ENCODE assay signal across 4 cellular contexts in genomic region chr11:4237771-4238170, GRCh38.
A peak's percentile ranks its signal among the peaks of the same experiment; 100 is the strongest.
DNase-seq lines count a peak whose midpoint lies in the region; ATAC-seq, FAIRE-seq and TF ChIP-seq lines count a peak whose summit lies in the region.
"Not testable (repeated sequence)": the region's sequence is repeated elsewhere in the genome, so short reads cannot be mapped to it uniquely, and the experiment has no call there.

No MANE protein-coding gene starts in this region.

- not testable (repeated sequence) for ATAC-seq in Right ventricle myocardium inferior

- DNase-seq in Daoy (ENCODE audit: low read depth) (peak; percentile 2), NCI-H748 (lab: John Stamatoyannopoulos, UW; ENCODE audit: unreplicated experiment) (peak; percentile 26), Right ventricle myocardium inferior (ENCODE audit: missing footprints) (peak; percentile 62), kidney (peak; percentile 42)

- H3K4me1 ChIP-seq in kidney (ENCODE audit: control insufficient read depth in 1 of 2, insufficient read depth in 1 of 2, low read depth in 1 of 2, low read length in 2 of 2): not testable (repeated sequence)

- H3K9me3 ChIP-seq in kidney (ENCODE audit: control insufficient read depth in 1 of 2, low read length in 2 of 2): not testable (repeated sequence)

- H3K27ac ChIP-seq in kidney (ENCODE audit: low read depth in 2 of 2, low read length in 2 of 2): not testable (repeated sequence)

- not testable (repeated sequence) for FAIRE-seq in kidney (lab: Jason Lieb, UNC)

- not testable (repeated sequence) for TF ChIP-seq CTCF in kidney (IDR thresholded peaks at IDR 0.05; ENCODE audit: borderline replicate concordance, extremely low read depth, insufficient read depth)

- H3K4me3 ChIP-seq in kidney (ENCODE audit: low read length in 2 of 2): not testable (repeated sequence)

- H3K9ac ChIP-seq in kidney (ENCODE audit: low read length in 2 of 2): not testable (repeated sequence)

- intact Hi-C loops in Right ventricle myocardium inferior (cut with DNase I); kidney (cut with DNase I): not testable (repeated sequence)

- not testable (repeated sequence) for H3K36me3 ChIP-seq in kidney (ENCODE audit: control insufficient read depth in 1 of 2, insufficient read depth in 2 of 2, low read length in 2 of 2)

Comparison
In these comparisons a context has a peak if more than half of its experiments do, and no peak if none do; other contexts are left out.
1. DNase-seq: peak in every context shown above with its lines; median percentile 62 in Right ventricle myocardium inferior; 42 in kidney; 26 in NCI-H748; 2 in Daoy.